In the genomic region with DNA sequence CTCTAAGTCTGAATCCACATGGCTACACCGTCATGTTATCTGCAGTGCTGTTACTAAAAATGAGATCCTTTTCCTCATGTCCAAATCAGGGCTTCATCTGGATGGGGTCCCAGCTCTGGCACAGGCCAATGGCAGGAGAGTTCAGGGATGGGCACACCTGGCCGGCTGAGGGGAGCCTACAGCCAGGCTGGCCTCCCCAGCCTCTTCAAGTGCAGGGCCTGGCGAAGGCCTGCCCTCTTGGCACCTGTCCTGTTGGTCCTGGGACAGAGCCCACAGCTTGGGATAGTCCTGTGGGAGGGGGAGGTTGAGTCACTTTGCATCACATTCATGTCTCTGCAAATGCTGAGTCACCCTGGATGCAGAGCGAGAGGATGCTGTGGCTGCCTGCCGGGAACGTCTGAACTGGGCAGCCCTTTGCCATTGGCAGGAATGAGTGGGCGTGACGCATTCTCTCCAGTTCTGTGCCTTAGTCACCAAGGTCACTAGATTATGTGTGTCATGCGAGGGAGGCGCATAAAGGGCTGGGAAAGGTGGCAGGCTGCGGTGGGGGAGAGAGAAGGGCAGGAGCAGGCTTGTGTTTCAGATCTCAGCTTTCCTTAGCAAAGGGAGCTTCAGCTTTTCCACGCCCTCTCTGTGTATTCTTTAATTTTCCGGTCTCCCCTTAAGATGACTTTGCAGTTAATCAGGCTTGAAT, we compare ENCODE assay signal across 10 cellular contexts.
A peak's percentile ranks its signal among the peaks of the same experiment; 100 is the strongest.
DNase-seq lines count a peak whose midpoint lies in the region; ATAC-seq and TF ChIP-seq lines count a peak whose summit lies in the region.
"Had no signal": no experiment of that assay in that cellular context is flagged by ENCODE, and none has a peak within 500 bp of the region (broad histone marks: within the 10 kb centered on the region; RNA-seq: fewer than 3 reads in every experiment).

No MANE protein-coding gene starts in this region.

- TF ChIP-seq POLR2A in lower leg skin (IDR thresholded peaks at IDR 0.05): no peak

- TF ChIP-seq CTCF in lower leg skin (IDR thresholded peaks at IDR 0.05): no peak

- no peak overlapping the region for H3K4me3 ChIP-seq in lower leg skin (ENCODE audit: low read depth, poor library complexity, severe bottlenecking)
- H3K4me3 ChIP-seq: BLaER1 treated with 17β-estradiol and CSF1 and Interleukin-3, amounts not matched to agents 10 nM and 100 nM had no signal

- intact Hi-C loops in lower leg skin (cut with DNase I; ENCODE audit: low total_unique reads): no loop called here

- peak; percentile 25 for DNase-seq in NCI-H2029 (lab: John Stamatoyannopoulos, UW)
- no peak for DNase-seq in NCI-H2029 treated with DMSO at 0.1 percent for 48 hours (lab: John Stamatoyannopoulos, UW)
- DNase-seq in OCI-M1 (lab: John Stamatoyannopoulos, UW): peak; percentile 93
- peak; percentile 99 for DNase-seq in dermis blood vessel endothelial cell
- peak; percentile 92 to 96 for DNase-seq in lower leg skin (ENCODE audit: low spot score in 2 of 2)
- DNase-seq in stromal cell of bone marrow (ENCODE audit: low read depth): peak; percentile 100
- DNase-seq in DMS79 (lab: John Stamatoyannopoulos, UW): no peak
- DNase-seq: activated B cell treated with CpG ODN at 0.5 μM for 24 hours had no signal

- no peak for ATAC-seq in HG02610 (IDR thresholded peaks at IDR 0.05; ENCODE audit: unreplicated experiment)

- WGBS in lower leg skin, 2 donors: 10 to 11% methylated on average over 13 of the region's 13 CpGs

Comparison
In these comparisons a context has a peak if more than half of its experiments do, and no peak if none do; other contexts are left out.
1. DNase-seq: peak in NCI-H2029 (single experiment), OCI-M1 (single experiment), dermis blood vessel endothelial cell (single experiment), lower leg skin (2 of 2) and stromal cell of bone marrow (single experiment); none in NCI-H2029 treated with DMSO at 0.1 percent for 48 hours (single experiment) and DMS79 (single experiment).